23 cellular contexts compared by ENCODE assay signal in genomic region chr10:124987788-124988187, GRCh38. TPM values are rescaled to one million over a fixed set of nuclear protein-coding genes. Genes with fewer than 3 reads are reported as not detected.
DNase-seq lines count a peak whose midpoint lies in the region; ATAC-seq and TF ChIP-seq lines count a peak whose summit lies in the region.
"Had no signal": no experiment of that assay in that cellular context is flagged by ENCODE, and none has a peak within 500 bp of the region (broad histone marks: within the 10 kb centered on the region; RNA-seq: fewer than 3 reads in every experiment).

No MANE protein-coding gene starts in this region.

- H3K27ac Mint-ChIP-seq in CD8-positive, alpha-beta T cell, result peak overlapping the region; percentile 69
- peak overlapping the region; percentile 49 for H3K27ac Mint-ChIP-seq in nephron progenitor cell
- no peak overlapping the region for H3K27ac Mint-ChIP-seq in activated naive CD4-positive, alpha-beta T cell treated with anti-CD3 and anti-CD28 coated beads for 36 hours

- H3K4me1 ChIP-seq in CD8-positive, alpha-beta T cell (ENCODE audit: insufficient read depth, low read length), result no peaks in the 10 kb centered on the region
- H3K4me1 ChIP-seq in MM.1S (ENCODE audit: low read length) (peaks cover 22% of the 10 kb centered on the region), tibial artery (peaks cover 0 to 28% (median 10%) of the 10 kb centered on the region in 4 donors)
- H3K4me1 ChIP-seq: SJCRH30 had no signal

- no peak for DNase-seq in CD8-positive, alpha-beta T cell
- no peak for DNase-seq in MM.1S
- DNase-seq in epithelial cell of prostate (ENCODE audit: low read depth, low spot score), result no peak
- DNase-seq in nephron progenitor cell, result no peak
- no peak for DNase-seq in stimulated activated CD4-positive, alpha-beta T cell treated with anti-CD3 and anti-CD28 coated beads, Interleukin-2, amount 100 ng/mL, for 48 hours
- no peak for DNase-seq in tibial artery
- no peak for DNase-seq in NCI-H446 treated with DMSO at 0.1 percent for 48 hours (lab: John Stamatoyannopoulos, UW)
- no peak for DNase-seq in activated naive CD4-positive, alpha-beta T cell treated with anti-CD3 and anti-CD28 coated beads for 36 hours
- DNase-seq: AML-193; C1 segment of cervical spinal cord; CD8-positive, alpha-beta memory T cell; H7; Kasumi-1; MV-4-11; NCI-H1105; NCI-H1436 treated with DMSO at 0.1 percent for 48 hours; NCI-H1930; NCI-H510A; NCI-H69; PC-3; SJCRH30 had no signal

- no peak overlapping the region for H3K4me3 ChIP-seq in CD8-positive, alpha-beta T cell (ENCODE audit: low read depth, low read length)
- H3K4me3 ChIP-seq in MM.1S (ENCODE audit: low read length) (no peak overlapping the region), tibial artery (no peak overlapping the region)
- H3K4me3 ChIP-seq: SJCRH30 had no signal

- CTCF ChIA-PET in CD8-positive, alpha-beta T cell (lab: Charles Lee), result no interaction called here
- CTCF ChIA-PET in activated naive CD4-positive, alpha-beta T cell treated with anti-CD3 and anti-CD28 coated beads for 36 hours (lab: Charles Lee), result interaction anchor here (0.6 kb wide), 2 partner anchors 11 to 41 kb away, joined by 3 to 4 read pairs; no protein-coding TSS in a partner anchor

- TF ChIP-seq CTCF in CD8-positive, alpha-beta T cell (IDR thresholded peaks at IDR 0.05), result no peak
- TF ChIP-seq CTCF in MM.1S (IDR thresholded peaks at IDR 0.05; ENCODE audit: low read length) (no peak), nephron progenitor cell (IDR thresholded peaks at IDR 0.05) (no peak), tibial artery (IDR thresholded peaks at IDR 0.05) (no peak)

- H3K4me3 Mint-ChIP-seq in CD8-positive, alpha-beta T cell, result no peak overlapping the region
- no peak overlapping the region for H3K4me3 Mint-ChIP-seq in nephron progenitor cell
- H3K4me3 Mint-ChIP-seq in activated naive CD4-positive, alpha-beta T cell treated with anti-CD3 and anti-CD28 coated beads for 36 hours, result no peak overlapping the region
- H3K4me3 Mint-ChIP-seq: CD8-positive, alpha-beta memory T cell had no signal

- no peak for ATAC-seq in CD8-positive, alpha-beta T cell
- ATAC-seq: PC-3, Right ventricle myocardium inferior, SK-N-SH treated with all-trans-retinoic acid at 6 μM for 48 hours had no signal

- no peak overlapping the region for H3K27ac ChIP-seq in CD8-positive, alpha-beta T cell (ENCODE audit: low read depth, low read length)
- H3K27ac ChIP-seq in MM.1S (ENCODE audit: low read length) (no peak overlapping the region), epithelial cell of prostate (peak overlapping the region; percentile 13), tibial artery (no peak overlapping the region)
- H3K27ac ChIP-seq: SJCRH30 had no signal

- H3K9me2 ChIP-seq in MM.1S (replicated peaks; ENCODE audit: insufficient read depth, low read length), result no peaks in the 10 kb centered on the region

- peaks cover 20% of the 10 kb centered on the region for H3K36me3 ChIP-seq in CD8-positive, alpha-beta T cell (ENCODE audit: insufficient read depth, low read length)
- H3K36me3 ChIP-seq in MM.1S (replicated peaks; ENCODE audit: insufficient read depth, low read length) (peaks cover 5% of the 10 kb centered on the region; the same call in 1 of the 2 replicates), tibial artery (peaks cover 30 to 90% (median 59%) of the 10 kb centered on the region in 3 donors)

- intact Hi-C loops in CD8-positive, alpha-beta T cell (cut with DNase I, micrococcal nuclease), result no loop called here
- intact Hi-C loops in tibial artery (cut with DNase I; ENCODE audit: low total_unique reads), result no loop called here
- intact Hi-C loops in activated naive CD4-positive, alpha-beta T cell treated with anti-CD3 and anti-CD28 coated beads for 36 hours (cut with micrococcal nuclease), result no loop called here

- H3K27me3 Mint-ChIP-seq in CD8-positive, alpha-beta T cell (ENCODE audit: low read depth), result no peaks in the 10 kb centered on the region
- H3K27me3 Mint-ChIP-seq in nephron progenitor cell (ENCODE audit: low read depth, poor library complexity), result no peaks in the 10 kb centered on the region
- no peaks in the 10 kb centered on the region for H3K27me3 Mint-ChIP-seq in activated naive CD4-positive, alpha-beta T cell treated with anti-CD3 and anti-CD28 coated beads for 36 hours (ENCODE audit: low read depth)
- H3K27me3 Mint-ChIP-seq: CD8-positive, alpha-beta memory T cell had no signal

- H2AFZ ChIP-seq in MM.1S (ENCODE audit: low read length), result no peak overlapping the region

- H4K20me1 ChIP-seq in MM.1S (ENCODE audit: insufficient read depth, low read length), result no peaks in the 10 kb centered on the region

- H3K9me3 ChIP-seq in CD8-positive, alpha-beta T cell (ENCODE audit: low read length), result no peaks in the 10 kb centered on the region
- H3K9me3 ChIP-seq in MM.1S (replicated peaks; ENCODE audit: insufficient read depth, low read length), result no peaks in the 10 kb centered on the region
- no peaks in the 10 kb centered on the region for H3K9me3 ChIP-seq in tibial artery
- H3K9me3 ChIP-seq: SJCRH30 had no signal

- H3K4me1 Mint-ChIP-seq in CD8-positive, alpha-beta T cell (ENCODE audit: low read depth), result no peaks in the 10 kb centered on the region
- peaks cover 12% of the 10 kb centered on the region for H3K4me1 Mint-ChIP-seq in nephron progenitor cell
- H3K4me1 Mint-ChIP-seq in activated naive CD4-positive, alpha-beta T cell treated with anti-CD3 and anti-CD28 coated beads for 36 hours (ENCODE audit: low read depth), result peaks cover 11% of the 10 kb centered on the region
- H3K4me1 Mint-ChIP-seq: CD8-positive, alpha-beta memory T cell had no signal

- no peaks in the 10 kb centered on the region for H3K79me2 ChIP-seq in MM.1S (ENCODE audit: low read length)

- H3F3A ChIP-seq in MM.1S (ENCODE audit: insufficient read depth, low read length), result peaks cover 16% of the 10 kb centered on the region; the same call in 1 of the 2 replicates

- H3K36me3 Mint-ChIP-seq in CD8-positive, alpha-beta T cell, result peaks cover 64% of the 10 kb centered on the region
- peaks cover 90% of the 10 kb centered on the region for H3K36me3 Mint-ChIP-seq in nephron progenitor cell (ENCODE audit: low read depth)
- peaks cover 23% of the 10 kb centered on the region for H3K36me3 Mint-ChIP-seq in activated naive CD4-positive, alpha-beta T cell treated with anti-CD3 and anti-CD28 coated beads for 36 hours (ENCODE audit: low read depth)

- H3K9ac ChIP-seq in MM.1S (ENCODE audit: low read length), result no peak overlapping the region

- peak overlapping the region; percentile 34; the same call in 1 of the 2 replicates for H3K4me2 ChIP-seq in MM.1S (ENCODE audit: low read depth, low read length)

- H3K9me3 Mint-ChIP-seq in CD8-positive, alpha-beta T cell, result no peaks in the 10 kb centered on the region
- no peaks in the 10 kb centered on the region for H3K9me3 Mint-ChIP-seq in nephron progenitor cell
- no peaks in the 10 kb centered on the region for H3K9me3 Mint-ChIP-seq in activated naive CD4-positive, alpha-beta T cell treated with anti-CD3 and anti-CD28 coated beads for 36 hours
- H3K9me3 Mint-ChIP-seq: CD8-positive, alpha-beta memory T cell had no signal

- H3K27me3 ChIP-seq in CD8-positive, alpha-beta T cell (ENCODE audit: insufficient read depth, low read length), result no peaks in the 10 kb centered on the region
- H3K27me3 ChIP-seq in MM.1S (replicated peaks; ENCODE audit: insufficient read depth, low read length), result no peaks in the 10 kb centered on the region
- H3K27me3 ChIP-seq in tibial artery, result no peaks in the 10 kb centered on the region
- H3K27me3 ChIP-seq: SJCRH30 had no signal

- POLR2A ChIA-PET in CD8-positive, alpha-beta T cell (lab: Charles Lee), result interaction anchor here (0.7 kb wide), 1 partner anchor 73 kb away, joined by 3 read pairs; no protein-coding TSS in a partner anchor

RNA-seq across cellular contexts. Expression of gene ZRANB1, which starts 45.9 kb away (rescaled TPM):
- total RNA-seq in CD8-positive, alpha-beta T cell, result 10 to 100 TPM; 28.5 to 31.6 TPM
- 10 to 100 TPM; 10.1 to 10.8 TPM for total RNA-seq in activated naive CD4-positive, alpha-beta T cell treated with anti-CD3 and anti-CD28 coated beads for 36 hours
